ENCODE assay signal across 18 cellular contexts in genomic region chr20:32973077-32973717, GRCh38. TPM values are rescaled to one million over a fixed set of nuclear protein-coding genes. Genes with fewer than 3 reads are reported as not detected.
DNase-seq lines count a peak whose midpoint lies in the region; ATAC-seq, FAIRE-seq and TF ChIP-seq lines count a peak whose summit lies in the region.
"Had no signal": no experiment of that assay in that cellular context is flagged by ENCODE, and none has a peak within 500 bp of the region (broad histone marks: within the 10 kb centered on the region; RNA-seq: fewer than 3 reads in every experiment).

No MANE protein-coding gene starts in this region.

- H3K27me3 ChIP-seq in BLaER1 treated with 17β-estradiol and CSF1 and Interleukin-3, amounts not matched to agents 10 nM and 100 nM = no peaks in the 10 kb centered on the region
- no peaks in the 10 kb centered on the region for H3K27me3 ChIP-seq in CD8-positive, alpha-beta T cell (ENCODE audit: insufficient read depth, low read length)
- H3K27me3 ChIP-seq in OCI-LY3 (ENCODE audit: low read depth, low read length) = no peaks in the 10 kb centered on the region
- no peaks in the 10 kb centered on the region for H3K27me3 ChIP-seq in mammary epithelial cell (ENCODE audit: insufficient read depth, low read length)
- H3K27me3 ChIP-seq: BE2C, brain microvascular endothelial cell, right atrium auricular region, suprapubic skin had no signal

- no peaks in the 10 kb centered on the region for H3K27me3 Mint-ChIP-seq in CD8-positive, alpha-beta T cell (ENCODE audit: low read depth)
- H3K27me3 Mint-ChIP-seq in immature natural killer cell (ENCODE audit: low read depth in 3 of 3) = peaks cover 0 to 4% (median 1%) of the 10 kb centered on the region in 3 donors
- H3K27me3 Mint-ChIP-seq: IgD-negative memory B cell had no signal

- H3K9me3 ChIP-seq in BLaER1 treated with 17β-estradiol and CSF1 and Interleukin-3, amounts not matched to agents 10 nM and 100 nM (replicated peaks in 1 of 11) = no peaks in the 10 kb centered on the region
- peaks cover 3% of the 10 kb centered on the region for H3K9me3 ChIP-seq in CD8-positive, alpha-beta T cell (ENCODE audit: low read length)
- H3K9me3 ChIP-seq in OCI-LY3 (ENCODE audit: insufficient read depth, low read length) (peaks cover 8% of the 10 kb centered on the region), mammary epithelial cell (replicated peaks; ENCODE audit: insufficient read depth, low read length) (no peaks in the 10 kb centered on the region)
- H3K9me3 ChIP-seq: BE2C, esophagus squamous epithelium, right atrium auricular region, suprapubic skin had no signal

- no peak overlapping the region for H3K4me3 Mint-ChIP-seq in CD8-positive, alpha-beta T cell
- H3K4me3 Mint-ChIP-seq in immature natural killer cell = peak overlapping the region in 3 of 5 donors; percentile 21 to 67 (median 44)
- H3K4me3 Mint-ChIP-seq: neural crest cell had no signal

- intact Hi-C loops in CD8-positive, alpha-beta T cell (cut with DNase I, micrococcal nuclease) = loop anchor here (2.0 to 10.0 kb wide), 4 partner anchors 26 to 1139 kb away; partner anchors contain the start of genes EIF2S2 (in 1 of the 2) and NOL4L (in 1 of the 2)
- intact Hi-C loops in mammary epithelial cell (cut with micrococcal nuclease) = no loop called here

- H3K9me3 Mint-ChIP-seq in CD8-positive, alpha-beta T cell = peaks cover 6% of the 10 kb centered on the region
- peaks cover 0 to 5% (median 0%) of the 10 kb centered on the region in 6 donors for H3K9me3 Mint-ChIP-seq in immature natural killer cell
- H3K9me3 Mint-ChIP-seq: neural crest cell had no signal

- ATAC-seq in CD8-positive, alpha-beta T cell = no peak
- ATAC-seq in esophagus mucosa = no peak

- in situ Hi-C loops in mammary epithelial cell (cut with MboI; ENCODE audit: low sequenced_read_pairs in 2 of 2) = no loop called here

- no peaks in the 10 kb centered on the region for H3K36me3 Mint-ChIP-seq in CD8-positive, alpha-beta T cell
- H3K36me3 Mint-ChIP-seq in immature natural killer cell = no peaks in the 10 kb centered on the region
- H3K36me3 Mint-ChIP-seq: IgD-negative memory B cell had no signal

- no peak for TF ChIP-seq CTCF in CD8-positive, alpha-beta T cell (IDR thresholded peaks at IDR 0.05)
- TF ChIP-seq CTCF in OCI-LY3 (IDR thresholded peaks at IDR 0.05; ENCODE audit: low read depth, low read length) (no peak), mammary epithelial cell (conservative IDR thresholded peaks at IDR 0.05 in 1 of 2, IDR thresholded peaks at IDR 0.05 in 1 of 2; ENCODE audit: extremely low read depth in 1 of 2, insufficient read depth in 1 of 2, low read depth in 1 of 2, low read length in 2 of 2) (no peak)

- no peaks in the 10 kb centered on the region for H4K20me1 ChIP-seq in BLaER1 treated with 17β-estradiol and CSF1 and Interleukin-3, amounts not matched to agents 10 nM and 100 nM
- H4K20me1 ChIP-seq in OCI-LY3 (ENCODE audit: insufficient read depth, low read length) = no peaks in the 10 kb centered on the region
- no peaks in the 10 kb centered on the region for H4K20me1 ChIP-seq in mammary epithelial cell (ENCODE audit: insufficient read depth, low read length)

- no TSS peak for BruUV-seq in mammary epithelial cell (replicated peaks; lab: Mats Ljungman, UMichigan)

- DNase-seq in CD8-positive, alpha-beta T cell = peak in 1 of 7 experiments; percentile 29
- DNase-seq in immature natural killer cell (no peak), HTR-8/SVneo (ENCODE audit: insufficient read length, low spot score) (no peak), mammary epithelial cell (no peak)
- DNase-seq: BE2C, brain microvascular endothelial cell, esophagus squamous epithelium, glutamatergic neuron, NCI-H1105 had no signal

- dilution Hi-C loops in mammary epithelial cell (cut with HindIII; ENCODE audit: low sequenced_read_pairs) = no loop called here

- H3K79me2 ChIP-seq in OCI-LY3 (ENCODE audit: low read length) = no peaks in the 10 kb centered on the region
- H3K79me2 ChIP-seq in mammary epithelial cell (ENCODE audit: insufficient read depth, low read length) = no peaks in the 10 kb centered on the region

- peaks cover 44% of the 10 kb centered on the region for H3K4me1 Mint-ChIP-seq in CD8-positive, alpha-beta T cell (ENCODE audit: low read depth)
- H3K4me1 Mint-ChIP-seq in immature natural killer cell = peaks cover 20 to 25% of the 10 kb centered on the region in 2 donors

- FAIRE-seq in HTR-8/SVneo (lab: Jason Lieb, UNC) = no peak

- CTCF ChIA-PET in CD8-positive, alpha-beta T cell (lab: Charles Lee) = interaction anchor here (1.1 to 4.6 kb wide), 6 partner anchors 10 to 31 kb away, joined by 3 to 19 read pairs (median 5); partner anchors contain the start of gene SUN5
- CTCF ChIA-PET in mammary epithelial cell (lab: Charles Lee; ENCODE audit: low non-redundant PET) = no interaction called here

- POLR2A ChIA-PET in CD8-positive, alpha-beta T cell (lab: Charles Lee) = interaction anchor here (0.6 to 1.8 kb wide), 3 partner anchors 13 to 808 kb away, joined by 4 to 11 read pairs (median 7); no protein-coding TSS in a partner anchor

- 80% methylated on average over 10 of the region's 10 CpGs for WGBS in mammary epithelial cell (ENCODE audit: low coverage, missing lambda C conversion rate)

- H3K27ac ChIP-seq in BLaER1 treated with 17β-estradiol and CSF1 and Interleukin-3, amounts not matched to agents 10 nM and 100 nM = peak overlapping the region; percentile 88 to 98 (median 95); a peak in 21 of 22 replicates
- H3K27ac ChIP-seq in CD8-positive, alpha-beta T cell (ENCODE audit: low read depth, low read length) = peak overlapping the region; percentile 68
- H3K27ac ChIP-seq in OCI-LY3 (ENCODE audit: low read length) (peak overlapping the region; percentile 98), mammary epithelial cell (ENCODE audit: insufficient read depth, low read depth, low read length) (no peak overlapping the region)
- H3K27ac ChIP-seq: brain microvascular endothelial cell, right atrium auricular region had no signal

- peak overlapping the region; percentile 91 to 100 (median 96) for H3K4me2 ChIP-seq in BLaER1 treated with 17β-estradiol and CSF1 and Interleukin-3, amounts not matched to agents 10 nM and 100 nM
- H3K4me2 ChIP-seq in OCI-LY3 (ENCODE audit: low read length) (peak overlapping the region; percentile 93), mammary epithelial cell (ENCODE audit: insufficient read depth, low read depth, low read length) (no peak overlapping the region)

- peak overlapping the region; percentile 77 to 90 (median 83); a peak in 20 of 22 replicates for H3K9ac ChIP-seq in BLaER1 treated with 17β-estradiol and CSF1 and Interleukin-3, amounts not matched to agents 10 nM and 100 nM
- H3K9ac ChIP-seq in OCI-LY3 (ENCODE audit: low read length) (peak overlapping the region; percentile 87), mammary epithelial cell (ENCODE audit: insufficient read depth, low read length) (no peak overlapping the region)

- peak overlapping the region in 7 of 10 experiments; percentile 38 to 62 (median 41); a peak in 14 of 20 replicates for H3K4me3 ChIP-seq in BLaER1 treated with 17β-estradiol and CSF1 and Interleukin-3, amounts not matched to agents 10 nM and 100 nM
- H3K4me3 ChIP-seq in CD8-positive, alpha-beta T cell (ENCODE audit: low read depth, low read length) = peak overlapping the region; percentile 36
- H3K4me3 ChIP-seq in OCI-LY3 (ENCODE audit: low read length) (peak overlapping the region; percentile 73), mammary epithelial cell (replicated peaks in 1 of 3; ENCODE audit: insufficient read depth in 1 of 3, low read depth in 2 of 3, low read length in 3 of 3) (no peak overlapping the region)
- H3K4me3 ChIP-seq: esophagus squamous epithelium, right atrium auricular region, suprapubic skin had no signal

- H3K4me1 ChIP-seq in BLaER1 treated with 17β-estradiol and CSF1 and Interleukin-3, amounts not matched to agents 10 nM and 100 nM = peaks cover 80 to 100% (median 99%) of the 10 kb centered on the region in 10 experiments
- H3K4me1 ChIP-seq in CD8-positive, alpha-beta T cell (ENCODE audit: insufficient read depth, low read length) = peaks cover 82% of the 10 kb centered on the region
- H3K4me1 ChIP-seq in OCI-LY3 (ENCODE audit: low read length) = peaks cover 49% of the 10 kb centered on the region
- no peaks in the 10 kb centered on the region for H3K4me1 ChIP-seq in mammary epithelial cell (ENCODE audit: insufficient read depth, low read length)
- H3K4me1 ChIP-seq: suprapubic skin had no signal

- H2AFZ ChIP-seq in OCI-LY3 (ENCODE audit: low read depth, low read length) = no peak overlapping the region
- no peak overlapping the region for H2AFZ ChIP-seq in mammary epithelial cell (ENCODE audit: low read depth, low read length)

- no peaks in the 10 kb centered on the region for H3K36me3 ChIP-seq in BLaER1 treated with 17β-estradiol and CSF1 and Interleukin-3, amounts not matched to agents 10 nM and 100 nM
- H3K36me3 ChIP-seq in CD8-positive, alpha-beta T cell (ENCODE audit: insufficient read depth, low read length) = no peaks in the 10 kb centered on the region
- H3K36me3 ChIP-seq in OCI-LY3 (replicated peaks; ENCODE audit: low read depth, low read length) = no peaks in the 10 kb centered on the region
- no peaks in the 10 kb centered on the region for H3K36me3 ChIP-seq in mammary epithelial cell (ENCODE audit: insufficient read depth, low read length)
- H3K36me3 ChIP-seq: BE2C, brain microvascular endothelial cell, esophagus squamous epithelium, right atrium auricular region, suprapubic skin had no signal

- H3K27ac Mint-ChIP-seq in CD8-positive, alpha-beta T cell = no peak overlapping the region
- H3K27ac Mint-ChIP-seq in immature natural killer cell = no peak overlapping the region

RNA-seq across cellular contexts. Expression of gene SUN5, which starts 31.0 kb away (rescaled TPM):
- not detected for total RNA-seq in CD8-positive, alpha-beta T cell
- polyA plus RNA-seq in immature natural killer cell (not detected), mammary epithelial cell (not detected)
- total RNA-seq in esophagus mucosa (not detected), mammary epithelial cell (not detected)
- polyA minus RNA-seq in mammary epithelial cell = not detected
- total RNA-seq: dermis blood vessel endothelial cell, esophagus squamous epithelium, lung microvascular endothelial cell, neural crest cell, right atrium auricular region, suprapubic skin had no signal
- polyA plus RNA-seq: IgD-negative memory B cell had no signal

RNA-seq across cellular contexts. Expression of gene BPIFB2, which starts 34.3 kb away (rescaled TPM):
- total RNA-seq in CD8-positive, alpha-beta T cell = not detected
- polyA plus RNA-seq in immature natural killer cell (not detected), mammary epithelial cell (not detected)
- total RNA-seq in esophagus mucosa (2.0 TPM), mammary epithelial cell (not detected)
- not detected for polyA minus RNA-seq in mammary epithelial cell
- total RNA-seq: dermis blood vessel endothelial cell, lung microvascular endothelial cell, neural crest cell, right atrium auricular region, suprapubic skin had no signal
- polyA plus RNA-seq: IgD-negative memory B cell had no signal

RNA-seq across cellular contexts. Expression of gene BPIFB6, which starts 58.3 kb away (rescaled TPM):
- total RNA-seq in CD8-positive, alpha-beta T cell = not detected
- not detected for polyA plus RNA-seq in immature natural killer cell
- not detected for total RNA-seq in esophagus mucosa
- total RNA-seq in mammary epithelial cell = not detected
- not detected for polyA plus RNA-seq in mammary epithelial cell
- polyA minus RNA-seq in mammary epithelial cell = not detected
- total RNA-seq: dermis blood vessel endothelial cell, esophagus squamous epithelium, lung microvascular endothelial cell, neural crest cell, right atrium auricular region, suprapubic skin had no signal
- polyA plus RNA-seq: IgD-negative memory B cell had no signal

Comparison
In these comparisons a context has a peak if more than half of its experiments do, and no peak if none do; other contexts are left out.
1. H3K4me3 ChIP-seq: peak in BLaER1 treated with 17β-estradiol and CSF1 and Interleukin-3, amounts not matched to agents 10 nM and 100 nM (7 of 10), CD8-positive, alpha-beta T cell (single experiment) and OCI-LY3 (single experiment); none in mammary epithelial cell (0 of 3).